In genomic region chr5:68200288-68200687, GRCh38 we compare ENCODE assay signal across 21 cellular contexts.
"Had no signal": no experiment of that assay in that cellular context is flagged by ENCODE, and none has a peak within 500 bp of the region (broad histone marks: within the 10 kb centered on the region; RNA-seq: fewer than 3 reads in every experiment).

No MANE protein-coding gene starts in this region.

- ATAC-seq: activated CD8-positive, alpha-beta T cell treated with anti-CD3 and anti-CD28 coated beads for 36 hours; body of pancreas; heart left ventricle; left ventricle myocardium superior; natural killer cell treated with Interleukin-12 subunit alpha and Interleukin-12 subunit beta and Interleukin-15 and Interleukin-18, amount 100 ng/mL, for 72 hours had no signal

- H3K4me3 ChIP-seq: body of pancreas, cardiac muscle cell, heart left ventricle, ovary, prostate gland, tibial nerve had no signal

- H3K9me3 Mint-ChIP-seq: activated CD4-positive, alpha-beta T cell treated with anti-CD3 and anti-CD28 coated beads, Interleukin-2, amount 10 ng/mL, durations not matched to agents 7 days and 5 days; activated CD8-positive, alpha-beta T cell treated with anti-CD3 and anti-CD28 coated beads for 36 hours; activated naive CD4-positive, alpha-beta T cell treated with anti-CD3 and anti-CD28 coated beads for 36 hours; stimulated activated naive CD8-positive, alpha-beta T cell treated with anti-CD3 and anti-CD28 coated beads, Interleukin-15, Interleukin-2, amounts not matched to agents 100 ng/mL and 50 ng/mL, for 24 hours had no signal

- FAIRE-seq: islet of Langerhans, TTC549 had no signal

- H3K27me3 ChIP-seq: body of pancreas, cardiac muscle cell, heart left ventricle, ovary, tibial nerve had no signal

- H3K27ac Mint-ChIP-seq: activated CD4-positive, alpha-beta T cell treated with anti-CD3 and anti-CD28 coated beads, Interleukin-2, amount 10 ng/mL, durations not matched to agents 7 days and 5 days; activated CD8-positive, alpha-beta T cell treated with anti-CD3 and anti-CD28 coated beads for 36 hours; activated naive CD4-positive, alpha-beta T cell treated with anti-CD3 and anti-CD28 coated beads for 36 hours; natural killer cell treated with Interleukin-12 subunit alpha and Interleukin-12 subunit beta and Interleukin-15 and Interleukin-18, amount 100 ng/mL, for 72 hours; stimulated activated naive CD8-positive, alpha-beta T cell treated with anti-CD3 and anti-CD28 coated beads, Interleukin-15, Interleukin-2, amounts not matched to agents 100 ng/mL and 50 ng/mL, for 24 hours had no signal

- DNase-seq: activated CD4-positive, alpha-beta T cell treated with anti-CD3 and anti-CD28 coated beads, Interleukin-2, amount 10 ng/mL, durations not matched to agents 7 days and 5 days; activated CD4-positive, CD25-positive, alpha-beta regulatory T cell treated with anti-CD3 and anti-CD28 coated beads, Interleukin-2, amount 50 U/mL, for 72 hours; activated CD8-positive, alpha-beta T cell treated with anti-CD3 and anti-CD28 coated beads for 36 hours; activated naive CD4-positive, alpha-beta T cell treated with anti-CD3 and anti-CD28 coated beads for 36 hours; activated T-cell treated with anti-CD3 and anti-CD28 coated beads, Interleukin-2, amount 50 U/mL, for 1 hour; anterior cingulate cortex; body of pancreas; heart left ventricle; left ventricle myocardium superior; mammary epithelial cell; ovary; stimulated activated CD4-positive, alpha-beta T cell treated with anti-CD3 and anti-CD28 coated beads, Interleukin-4, amount 100 ng/mL, for 1 hour; WERI-Rb-1 had no signal

- H3K36me3 ChIP-seq: cardiac muscle cell, heart left ventricle, ovary, prostate gland, tibial nerve, WERI-Rb-1 had no signal

- H3K27ac ChIP-seq: body of pancreas, cardiac muscle cell, epithelial cell of prostate, heart left ventricle, ovary, prostate gland, tibial nerve, WERI-Rb-1 had no signal

- H3K9me3 ChIP-seq: body of pancreas, heart left ventricle, ovary, prostate gland, tibial nerve had no signal

- H3K36me3 Mint-ChIP-seq: natural killer cell treated with Interleukin-12 subunit alpha and Interleukin-12 subunit beta and Interleukin-15 and Interleukin-18, amount 100 ng/mL, for 72 hours had no signal

- H3K4me1 ChIP-seq: prostate gland, tibial nerve had no signal
